ENCODE assay signal across 12 cellular contexts in genomic region chr11:21464601-21465193, GRCh38.
"Had no signal": no experiment of that assay in that cellular context is flagged by ENCODE, and none has a peak within 500 bp of the region (broad histone marks: within the 10 kb centered on the region; RNA-seq: fewer than 3 reads in every experiment).

No MANE protein-coding gene starts in this region.

- ATAC-seq: naive thymus-derived CD4-positive, alpha-beta T cell; right cardiac atrium had no signal

- H3K27me3 ChIP-seq: esophagus muscularis mucosa, tibial artery, uterus had no signal

- H3K27ac Mint-ChIP-seq: endodermal cell; naive thymus-derived CD4-positive, alpha-beta T cell had no signal

- H3K36me3 ChIP-seq: esophagus muscularis mucosa, tibial artery, uterus had no signal

- H3K4me3 Mint-ChIP-seq: endodermal cell; naive thymus-derived CD4-positive, alpha-beta T cell had no signal

- DNase-seq: activated CD4-positive, alpha-beta T cell treated with anti-CD3 and anti-CD28 coated beads for 4 hours; activated CD8-positive, alpha-beta memory T cell treated with anti-CD3 and anti-CD28 coated beads for 24 hours; activated naive CD4-positive, alpha-beta T cell treated with anti-CD3 and anti-CD28 coated beads, Interleukin-2, amount 50 U/mL, for 16 hours; endodermal cell; mammary epithelial cell; naive thymus-derived CD4-positive, alpha-beta T cell; posterior cingulate gyrus; right cardiac atrium; tibial artery; uterus had no signal

- H3K4me1 ChIP-seq: esophagus muscularis mucosa, tibial artery, uterus had no signal

- H3K4me1 Mint-ChIP-seq: naive thymus-derived CD4-positive, alpha-beta T cell had no signal

- H3K4me3 ChIP-seq: esophagus muscularis mucosa, smooth muscle cell, tibial artery, uterus had no signal

- H3K27ac ChIP-seq: esophagus muscularis mucosa, tibial artery, uterus had no signal

- H3K9me3 ChIP-seq: tibial artery, uterus had no signal

- H3K36me3 Mint-ChIP-seq: naive thymus-derived CD4-positive, alpha-beta T cell had no signal

- H3K27me3 Mint-ChIP-seq: naive thymus-derived CD4-positive, alpha-beta T cell had no signal
